1 cellular context compared by ENCODE assay signal in genomic region chr2:232014681-232015080, GRCh38.
TF ChIP-seq lines count a peak whose summit lies in the region.

No MANE protein-coding gene starts in this region.

TF ChIP-seq in WTC11, 78 proteins besides CTCF, POLR2A, EP300 and RAD21 (continued from another document):
- no peak for TF ChIP-seq STAT6 (CRISPR knock-in tag; conservative IDR thresholded peaks at IDR 0.05; ENCODE audit: low read depth)
- TF ChIP-seq E2F1 (CRISPR knock-in tag; IDR thresholded peaks at IDR 0.05): no peak
- TF ChIP-seq SMAD4 (CRISPR knock-in tag; IDR thresholded peaks at IDR 0.05): no peak
- TF ChIP-seq ESRRA (CRISPR knock-in tag; IDR thresholded peaks at IDR 0.05; ENCODE audit: borderline replicate concordance): no peak
- no peak for TF ChIP-seq ZNF425 (CRISPR knock-in tag; conservative IDR thresholded peaks at IDR 0.05)
- no peak for TF ChIP-seq USF1 (CRISPR knock-in tag; IDR thresholded peaks at IDR 0.05)
- no peak for TF ChIP-seq ZNF232 (CRISPR knock-in tag; IDR thresholded peaks at IDR 0.05)
- no peak for TF ChIP-seq SMAD3 (CRISPR knock-in tag; IDR thresholded peaks at IDR 0.05; ENCODE audit: borderline replicate concordance)
- no peak for TF ChIP-seq PREB (CRISPR knock-in tag; IDR thresholded peaks at IDR 0.05; ENCODE audit: borderline replicate concordance)
- TF ChIP-seq ZBTB21 (CRISPR knock-in tag; IDR thresholded peaks at IDR 0.05; ENCODE audit: borderline replicate concordance): no peak
